ENCODE assay signal across 8 cellular contexts in genomic region chr10:31317652-31318381, GRCh38. TPM values are rescaled to one million over a fixed set of nuclear protein-coding genes. Genes with fewer than 3 reads are reported as not detected.
DNase-seq lines count a peak whose midpoint lies in the region; FAIRE-seq and TF ChIP-seq lines count a peak whose summit lies in the region.

No MANE protein-coding gene starts in this region.

- TF ChIP-seq CTCF in kidney epithelial cell (IDR thresholded peaks at IDR 0.05; ENCODE audit: insufficient read depth, low read length, poor library complexity, severe bottlenecking) = no peak

- FAIRE-seq in urothelium cell line (lab: Jason Lieb, UNC) = no peak

- no peaks in the 10 kb centered on the region for H3K9me3 Mint-ChIP-seq in activated naive CD4-positive, alpha-beta T cell treated with anti-CD3 and anti-CD28 coated beads, Interleukin-2, amount 50 U/mL, for 24 hours

- H3K36me3 ChIP-seq in kidney epithelial cell (ENCODE audit: control insufficient read depth, insufficient read depth, low read length) = no peaks in the 10 kb centered on the region

- H3K4me3 ChIP-seq in kidney epithelial cell (ENCODE audit: low read depth, low read length) = peak overlapping the region; percentile 97

- peak overlapping the region; percentile 99 for H3K4me3 Mint-ChIP-seq in activated naive CD4-positive, alpha-beta T cell treated with anti-CD3 and anti-CD28 coated beads, Interleukin-2, amount 50 U/mL, for 24 hours

- H3K4me1 Mint-ChIP-seq in activated naive CD4-positive, alpha-beta T cell treated with anti-CD3 and anti-CD28 coated beads, Interleukin-2, amount 50 U/mL, for 24 hours = peaks cover 34% of the 10 kb centered on the region

- peak; percentile 92 for DNase-seq in activated effector memory CD4-positive, alpha-beta T cell treated with anti-CD3 and anti-CD28 coated beads, Interleukin-2, amount 50 U/mL, for 16 hours
- no peak for DNase-seq in activated effector memory CD4-positive, alpha-beta T cell treated with Interleukin-2 at 50 U/mL for 16 hours
- DNase-seq in kidney epithelial cell (ENCODE audit: low read depth) (peak; percentile 62), putamen (ENCODE audit: low spot score) (no peak), urothelium cell line (ENCODE audit: low spot score) (no peak), KG1 (lab: John Stamatoyannopoulos, UW) (no peak)
- DNase-seq in stimulated activated CD4-positive, alpha-beta T cell treated with anti-CD3 and anti-CD28 coated beads, TNF-alpha, amount 100 ng/mL, for 4 hours (ENCODE audit: low read depth in 3 of 3) = peak in 2 of 3 experiments; percentile 65

- no peaks in the 10 kb centered on the region for H3K36me3 Mint-ChIP-seq in activated naive CD4-positive, alpha-beta T cell treated with anti-CD3 and anti-CD28 coated beads, Interleukin-2, amount 50 U/mL, for 24 hours

- no peaks in the 10 kb centered on the region for H3K27me3 ChIP-seq in kidney epithelial cell (ENCODE audit: control insufficient read depth, insufficient read depth, low read length)

- H3K27ac Mint-ChIP-seq in activated naive CD4-positive, alpha-beta T cell treated with anti-CD3 and anti-CD28 coated beads, Interleukin-2, amount 50 U/mL, for 24 hours = peak overlapping the region; percentile 100

- H3K27me3 Mint-ChIP-seq in activated naive CD4-positive, alpha-beta T cell treated with anti-CD3 and anti-CD28 coated beads, Interleukin-2, amount 50 U/mL, for 24 hours = no peaks in the 10 kb centered on the region

RNA-seq across cellular contexts. Expression of gene ZEB1, which starts 1.2 kb away (rescaled TPM):
- total RNA-seq in kidney epithelial cell = 8.5 and 10.8 TPM in 2 replicates

Comparison
In these comparisons a context has a peak if more than half of its experiments do, and no peak if none do; other contexts are left out.
1. DNase-seq: peak in activated effector memory CD4-positive, alpha-beta T cell treated with anti-CD3 and anti-CD28 coated beads, Interleukin-2, amount 50 U/mL, for 16 hours (single experiment), kidney epithelial cell (single experiment) and stimulated activated CD4-positive, alpha-beta T cell treated with anti-CD3 and anti-CD28 coated beads, TNF-alpha, amount 100 ng/mL, for 4 hours (2 of 3); none in activated effector memory CD4-positive, alpha-beta T cell treated with Interleukin-2 at 50 U/mL for 16 hours (single experiment), putamen (single experiment), urothelium cell line (single experiment) and KG1 (single experiment).